Comparison of ENCODE assay signal across 1 cellular context in genomic region chr7:108045669-108046068, GRCh38.
TF ChIP-seq lines count a peak whose summit lies in the region.

No MANE protein-coding gene starts in this region.

TF ChIP-seq in H1, 55 proteins besides CTCF, POLR2A, EP300 and RAD21 (continued from another document):
- TF ChIP-seq USF2 (IDR thresholded peaks at IDR 0.05; ENCODE audit: low read length) (no peak), TEAD4 (IDR thresholded peaks at IDR 0.05; ENCODE audit: low read depth, low read length) (no peak), CHD7 (IDR thresholded peaks at IDR 0.05; ENCODE audit: insufficient replicate concordance, low read length) (no peak), GABPA (IDR thresholded peaks at IDR 0.05; ENCODE audit: borderline replicate concordance, insufficient read depth, low read length) (no peak), E2F6 (IDR thresholded peaks at IDR 0.05) (no peak), FOSL1 (IDR thresholded peaks at IDR 0.05; ENCODE audit: insufficient read depth, low read depth, low read length) (no peak), KDM4A (IDR thresholded peaks at IDR 0.05; ENCODE audit: low read depth, low read length, severe bottlenecking) (no peak), HDAC6 (IDR thresholded peaks at IDR 0.05; ENCODE audit: low read depth, low read length) (no peak), NANOG (IDR thresholded peaks at IDR 0.05; ENCODE audit: insufficient read depth, low read depth, low read length, poor library complexity, severe bottlenecking) (no peak), TAF7 (optimal IDR thresholded peaks at IDR 0.05; ENCODE audit: borderline replicate concordance, low read depth, low read length) (no peak), MAFK (IDR thresholded peaks at IDR 0.05; ENCODE audit: low read depth, low read length) (no peak), SP2 (IDR thresholded peaks at IDR 0.05; ENCODE audit: low read length) (no peak)
